In the genomic region with DNA sequence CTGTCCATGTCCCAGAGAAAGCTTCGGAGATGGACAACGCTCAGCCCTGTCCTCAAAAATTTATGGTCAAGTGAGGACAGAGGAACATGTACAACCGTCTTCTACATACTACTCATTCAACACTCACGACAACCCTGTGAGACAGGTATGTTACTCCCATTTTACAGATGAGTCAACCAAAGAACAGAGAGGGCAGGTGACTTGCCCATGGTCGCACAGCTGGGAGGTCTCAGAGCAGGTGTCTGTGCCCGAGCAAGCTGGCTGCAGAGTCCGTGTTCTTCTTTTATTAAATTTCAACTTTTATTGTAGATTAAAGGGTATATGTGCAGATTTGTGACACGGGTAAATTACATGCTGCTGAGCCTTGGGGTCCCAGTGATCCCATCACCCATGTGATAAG, we compare ENCODE assay signal across 32 cellular contexts. TPM values are rescaled to one million over a fixed set of nuclear protein-coding genes. Genes with fewer than 3 reads are reported as not detected.
DNase-seq lines count a peak whose midpoint lies in the region; ATAC-seq, FAIRE-seq and TF ChIP-seq lines count a peak whose summit lies in the region.
"Had no signal": no experiment of that assay in that cellular context is flagged by ENCODE, and none has a peak within 500 bp of the region (broad histone marks: within the 10 kb centered on the region; RNA-seq: fewer than 3 reads in every experiment).

No MANE protein-coding gene starts in this region.

- FAIRE-seq in A549 (lab: Jason Lieb, UNC) (no peak), urothelium cell line (lab: Jason Lieb, UNC) (peak; percentile 27)
- FAIRE-seq: GM12878, GM12892, GM18507 had no signal

- CTCF ChIA-PET in A549 (lab: Yijun Ruan, JAX) (interaction anchor here (0.6 to 6.4 kb wide), 4 partner anchors 11 to 437 kb away, joined by 3 to 49 read pairs (median 3); no protein-coding TSS in a partner anchor), IMR-90 (lab: Yijun Ruan, JAX) (interaction anchor here (1.0 kb wide), 1 partner anchor 12 kb away, joined by 3 read pairs; no protein-coding TSS in a partner anchor)

- TF ChIP-seq RAD21 in A549 (conservative IDR thresholded peaks at IDR 0.05 in 1 of 2, IDR thresholded peaks at IDR 0.05 in 1 of 2) (no peak), IMR-90 (IDR thresholded peaks at IDR 0.05; ENCODE audit: low read length) (no peak)

- H3K4me1 ChIP-seq in heart left ventricle: peaks cover 0 to 28% (median 17%) of the 10 kb centered on the region in 12 donors
- 0 out of 3 replicates have a peak, but pooled peaks cover 4% of the 10 kb centered on the region for H3K4me1 ChIP-seq in A549
- H3K4me1 ChIP-seq in IMR-90 (ENCODE audit: control insufficient read depth, insufficient read depth, low read length): peaks cover 14% of the 10 kb centered on the region
- H3K4me1 ChIP-seq: BE2C had no signal

- TF ChIP-seq EP300 in A549 (IDR thresholded peaks at IDR 0.05): no peak

- POLR2A ChIA-PET in A549 (lab: Yijun Ruan, JAX) (no interaction called here), IMR-90 (lab: Charles Lee; ENCODE audit: unreplicated experiment) (no interaction called here)

- H3K4me3 ChIP-seq in heart left ventricle (no peak overlapping the region), A549 (no peak overlapping the region), IMR-90 (ENCODE audit: insufficient read depth, low read depth, low read length) (no peak overlapping the region)
- H3K4me3 ChIP-seq: BLaER1, GM12878 had no signal

- H2BK20ac ChIP-seq in IMR-90 (ENCODE audit: low read depth, low read length): peak overlapping the region; percentile 42; the same call in 1 of the 2 replicates

- H2BK5ac ChIP-seq in IMR-90 (ENCODE audit: low read depth, low read length, poor library complexity, severe bottlenecking): no peak overlapping the region

- no peak overlapping the region for H4K8ac ChIP-seq in IMR-90 (ENCODE audit: low read depth in 2 of 2, low read length in 2 of 2)

- DNase-seq in Right ventricle myocardium superior (peak; percentile 6), heart left ventricle (no peak), A549 (ENCODE audit: low read depth in 1 of 2, low spot score in 1 of 2) (no peak), IMR-90 (no peak), urothelium cell line (ENCODE audit: low spot score) (no peak)
- no peak for DNase-seq in activated effector memory CD4-positive, alpha-beta T cell treated with anti-CD3 and anti-CD28 coated beads, Interleukin-2, amount 50 U/mL, for 16 hours
- DNase-seq: ACHN; BE2C; C1 segment of cervical spinal cord; CD4-positive, alpha-beta memory T cell; CD4-positive, CD25-positive, alpha-beta regulatory T cell; CD8-positive, alpha-beta memory T cell; COR-L47; DMS 273 treated with DMSO at 0.1 percent for 48 hours; DMS153; DMS53; DMS79; DND-41; EL; GDM1 had no signal

- in situ Hi-C loops in IMR-90 (cut with MboI; ENCODE audit: low sequenced_read_pairs): loop anchor here (25.0 kb wide), 2 partner anchors 348 to 423 kb away; a partner anchor contains a TSS

- no peak overlapping the region for H3K23ac ChIP-seq in IMR-90 (ENCODE audit: low read depth, low read length)

- no peak for TF ChIP-seq POLR2A in heart left ventricle (IDR thresholded peaks at IDR 0.05)
- no peak for TF ChIP-seq POLR2A in A549 (IDR thresholded peaks at IDR 0.05; ENCODE audit: low read length)
- no peak for TF ChIP-seq POLR2A in IMR-90 (IDR thresholded peaks at IDR 0.05; ENCODE audit: low read depth, low read length)

- H3K27ac ChIP-seq in heart left ventricle (no peak overlapping the region), A549 (no peak overlapping the region), IMR-90 (ENCODE audit: insufficient read depth, low read length) (no peak overlapping the region)
- H3K27ac ChIP-seq: 22Rv1, BLaER1 had no signal

- dilution Hi-C loops in IMR-90 (cut with HindIII; ENCODE audit: low sequenced_read_pairs, unreplicated experiment): no loop called here

- intact Hi-C loops in Right ventricle myocardium superior (cut with DNase I) (no loop called here), heart left ventricle (cut with DNase I) (loop anchor here in 1 of 10 donors (10.0 kb wide), 1 partner anchor 326 kb away; a partner anchor contains a TSS), IMR-90 (cut with micrococcal nuclease) (no loop called here)

- peaks cover 0 to 2% (median 0%) of the 10 kb centered on the region in 9 donors for H3K27me3 ChIP-seq in heart left ventricle
- H3K27me3 ChIP-seq in IMR-90 (ENCODE audit: control insufficient read depth, insufficient read depth, low read length): no peaks in the 10 kb centered on the region

- peaks cover 0 to 7% (median 0%) of the 10 kb centered on the region in 12 donors for H3K9me3 ChIP-seq in heart left ventricle
- 0 out of 3 replicates have a peak, but pooled peaks cover 4% of the 10 kb centered on the region for H3K9me3 ChIP-seq in A549
- peaks cover 4% of the 10 kb centered on the region for H3K9me3 ChIP-seq in IMR-90 (ENCODE audit: control insufficient read depth, insufficient read depth, low read length)
- H3K9me3 ChIP-seq: BE2C, BLaER1 had no signal

- no TSS peak for BruUV-seq in IMR-90 (replicated peaks; lab: Mats Ljungman, UMichigan)

- no peak overlapping the region for H2BK15ac ChIP-seq in IMR-90 (ENCODE audit: low read depth, low read length)

- no peaks in the 10 kb centered on the region for H3K79me1 ChIP-seq in IMR-90 (ENCODE audit: low read depth in 1 of 2, low read length in 2 of 2)

- H3K4ac ChIP-seq in IMR-90 (ENCODE audit: low read depth, low read length): no peak overlapping the region

- no peak overlapping the region for H2AK5ac ChIP-seq in IMR-90 (ENCODE audit: low read depth, low read length)

- no peak overlapping the region for H4K91ac ChIP-seq in IMR-90 (ENCODE audit: insufficient read depth, low read depth, low read length)

- no peak overlapping the region for H3K56ac ChIP-seq in IMR-90 (ENCODE audit: extremely low read depth, insufficient read depth, low read length)

- TF ChIP-seq CTCF in heart left ventricle (IDR thresholded peaks at IDR 0.05) (no peak), A549 (IDR thresholded peaks at IDR 0.05) (no peak), IMR-90 (conservative IDR thresholded peaks at IDR 0.05; ENCODE audit: low read depth, low read length) (no peak)

- no peak overlapping the region for H2AK9ac ChIP-seq in IMR-90 (replicated peaks; ENCODE audit: low read depth, low read length, poor library complexity)

- H3K36me3 ChIP-seq in heart left ventricle (no peaks in the 10 kb centered on the region), IMR-90 (ENCODE audit: control insufficient read depth, insufficient read depth, low read length) (no peaks in the 10 kb centered on the region)
- H3K36me3 ChIP-seq: BE2C, BLaER1 had no signal

- H3K9me1 ChIP-seq in IMR-90 (ENCODE audit: insufficient read depth, low read length): peaks cover 7% of the 10 kb centered on the region

- H2AFZ ChIP-seq in IMR-90 (replicated peaks; ENCODE audit: low read length, poor library complexity): no peak overlapping the region

- H4K20me1 ChIP-seq in IMR-90 (ENCODE audit: insufficient read depth, low read length): no peaks in the 10 kb centered on the region
- H4K20me1 ChIP-seq: BLaER1 had no signal

- H4K5ac ChIP-seq in IMR-90 (ENCODE audit: low read depth, low read length): no peak overlapping the region

- ATAC-seq in Right ventricle myocardium superior (ENCODE audit: poor library complexity): no peak
- ATAC-seq in heart left ventricle: no peak
- ATAC-seq in A549: no peak
- no peak for ATAC-seq in IMR-90 (ENCODE audit: low read depth)
- ATAC-seq in HG03196 (IDR thresholded peaks at IDR 0.05; ENCODE audit: unreplicated experiment): no peak
- ATAC-seq: GM12878 had no signal

- no peak overlapping the region for H3K18ac ChIP-seq in IMR-90 (ENCODE audit: low read depth, low read length)

- H2BK120ac ChIP-seq in IMR-90 (ENCODE audit: low read depth, low read length): no peak overlapping the region

- no peak overlapping the region for H3K9ac ChIP-seq in IMR-90 (ENCODE audit: low read depth, low read length)
- H3K9ac ChIP-seq: BLaER1 had no signal

- 80 to 84% (median 82%) methylated on average over 8 of the region's 8 CpGs for WGBS in heart left ventricle, 4 donors
- WGBS in A549 (ENCODE audit: missing lambda C conversion rate): 42% methylated on average over 8 of the region's 8 CpGs
- no CpG with 5 or more reads among the region's 8 CpGs for WGBS in IMR-90 (ENCODE audit: extremely low coverage in 2 of 2, insufficient read length in 1 of 2), 2 experiments

- no peak overlapping the region for H3K14ac ChIP-seq in IMR-90 (replicated peaks; ENCODE audit: low read depth, low read length)

- H3K4me2 ChIP-seq in A549: no peak overlapping the region
- H3K4me2 ChIP-seq in IMR-90 (ENCODE audit: low read depth, low read length): no peak overlapping the region
- H3K4me2 ChIP-seq: BLaER1 had no signal

RNA-seq across cellular contexts. Expression of a gene that starts 5.8 kb away (rescaled TPM):
- total RNA-seq in Right ventricle myocardium superior (1.4 TPM), heart left ventricle (1 to 10 TPM in 6 of 9 donors, under 1 TPM in 3; 0.50 to 5.4 (median 1.6) TPM), IMR-90 (2012; rRNA removed) (4.7 and 5.0 TPM in 2 replicates)
- polyA plus RNA-seq in heart left ventricle (1 to 10 TPM; 1.2 to 2.1 TPM), A549 (2011; rRNA removed) (0.13 TPM in 1 of 2 replicates, not detected in the other), A549 (2017; fragmentation: RNase III; extraction: RNeasy Plus Mini Kit Qiagen cat#74134 plus additional on column Dnase treatment) (not detected in 3 replicates), IMR-90 (2012; rRNA removed) (6.8 and 7.0 TPM in 2 replicates)
- not detected in 2 replicates for polyA plus RNA-seq in A549 (2012; cell fraction: cytosol; rRNA removed)
- polyA plus RNA-seq in A549 (2012; cell fraction: nucleus; rRNA removed): not detected in 2 replicates
- not detected in 2 replicates for polyA minus RNA-seq in A549 (2011; rRNA and poly(A)+ RNA removed)
- 3.9 and 5.8 TPM in 2 replicates for polyA plus RNA-seq in IMR-90 (2012; cell fraction: cytosol; rRNA removed)
- 4.6 and 4.9 TPM in 2 replicates for polyA plus RNA-seq in IMR-90 (2012; cell fraction: nucleus; rRNA removed; ENCODE audit: low replicate concordance)
- total RNA-seq: A172; A673; CD4-positive, alpha-beta memory T cell; CD4-positive, CD25-positive, alpha-beta regulatory T cell; CD8-positive, alpha-beta memory T cell; Daoy; G401; GM12878 had no signal
- polyA plus RNA-seq: CD14-positive monocyte; CD4-positive, alpha-beta memory T cell; CD4-positive, CD25-positive, alpha-beta regulatory T cell; CD8-positive, alpha-beta memory T cell; GM12878 had no signal

RNA-seq across cellular contexts. Expression of a gene that starts 49.1 kb away (rescaled TPM):
- total RNA-seq in Right ventricle myocardium superior (not detected), heart left ventricle (not detected), IMR-90 (2012; rRNA removed) (not detected in 2 replicates)
- polyA plus RNA-seq in heart left ventricle (not detected), A549 (2011; rRNA removed) (not detected in 2 replicates), A549 (2017; fragmentation: RNase III; extraction: RNeasy Plus Mini Kit Qiagen cat#74134 plus additional on column Dnase treatment) (not detected in 3 replicates), IMR-90 (2012; rRNA removed) (not detected in 2 replicates)
- not detected in 2 replicates for polyA plus RNA-seq in A549 (2012; cell fraction: cytosol; rRNA removed)
- 0.01 TPM in 1 of 2 replicates, not detected in the other for polyA plus RNA-seq in A549 (2012; cell fraction: nucleus; rRNA removed)
- polyA minus RNA-seq in A549 (2011; rRNA and poly(A)+ RNA removed): not detected in 2 replicates
- polyA plus RNA-seq in IMR-90 (2012; cell fraction: cytosol; rRNA removed): not detected in 2 replicates
- polyA plus RNA-seq in IMR-90 (2012; cell fraction: nucleus; rRNA removed; ENCODE audit: low replicate concordance): not detected in 2 replicates
- total RNA-seq: A673; CD4-positive, alpha-beta memory T cell; CD4-positive, CD25-positive, alpha-beta regulatory T cell; CD8-positive, alpha-beta memory T cell; Daoy; G401; GM12878 had no signal
- polyA plus RNA-seq: AG04450; CD14-positive monocyte; CD4-positive, alpha-beta memory T cell; CD4-positive, CD25-positive, alpha-beta regulatory T cell; CD8-positive, alpha-beta memory T cell; GM12878 had no signal
